In genomic region chr18:35470440-35470839, GRCh38 we compare ENCODE assay signal across 25 cellular contexts. TPM values are rescaled to one million over a fixed set of nuclear protein-coding genes. Genes with fewer than 3 reads are reported as not detected.
DNase-seq lines count a peak whose midpoint lies in the region; ATAC-seq, FAIRE-seq and TF ChIP-seq lines count a peak whose summit lies in the region.
"Had no signal": no experiment of that assay in that cellular context is flagged by ENCODE, and none has a peak within 500 bp of the region (broad histone marks: within the 10 kb centered on the region; RNA-seq: fewer than 3 reads in every experiment).

No MANE protein-coding gene starts in this region.

- DNase-seq in Karpas-422 (no peak), cerebellum (ENCODE audit: low spot score) (peak; percentile 70), medulla oblongata (ENCODE audit: extremely low spot score) (peak; percentile 11), upper lobe of right lung (no peak), RCC 7860 (ENCODE audit: low spot score) (no peak), activated gamma-delta T cell treated with Interleukin-2 at 50 U/mL for 16 hours (no peak), D341Med (ENCODE audit: low spot score) (no peak)
- DNase-seq: activated CD4-positive, alpha-beta T cell treated with anti-CD3 and anti-CD28 coated beads, Interleukin-2, amount 50 U/mL, for 1 hour; activated CD8-positive, alpha-beta memory T cell treated with anti-CD3 and anti-CD28 coated beads, Interleukin-2, amount 50 U/mL, for 4 hours; activated naive CD8-positive, alpha-beta T cell treated with anti-CD3 and anti-CD28 coated beads, Interleukin-2, amount 10 ng/mL, durations not matched to agents 7 days and 5 days; AML-193; COR-L47; effector CD4-positive, alpha-beta T cell; NCI-H187; NCI-H2227 treated with DMSO at 0.1 percent for 48 hours; Peyer's patch; stimulated activated CD4-positive, alpha-beta T cell treated with anti-CD3 and anti-CD28 coated beads, Interleukin-12 subunit alpha, Interleukin-12 subunit beta, amount 100 ng/mL, for 4 hours; stimulated activated CD4-positive, alpha-beta T cell treated with anti-CD3 and anti-CD28 coated beads, Interleukin-4, amount 100 ng/mL, for 4 hours had no signal

- peak; percentile 36 for ATAC-seq in upper lobe of right lung
- ATAC-seq in GM18907 (IDR thresholded peaks at IDR 0.05; ENCODE audit: unreplicated experiment): no peak
- ATAC-seq: activated T-helper 17 cell treated with anti-CD3 and anti-CD28 coated beads, Interleukin-2, amount 50 U/mL, for 72 hours had no signal

- H3K79me2 ChIP-seq in Karpas-422 (ENCODE audit: low read length): peaks cover 29% of the 10 kb centered on the region

- H3K9me2 ChIP-seq in Karpas-422 (replicated peaks; ENCODE audit: insufficient read depth, low read length): no peaks in the 10 kb centered on the region

- H2AFZ ChIP-seq in Karpas-422 (ENCODE audit: low read length): no peak overlapping the region

- no peak overlapping the region; the same call in 1 of the 2 replicates for H3K9ac ChIP-seq in Karpas-422 (ENCODE audit: low read length)
- H3K9ac ChIP-seq: KMS-11 had no signal

- no peak for TF ChIP-seq CTCF in upper lobe of right lung (IDR thresholded peaks at IDR 0.05)

- H3K27ac ChIP-seq in Karpas-422 (ENCODE audit: low read length): peak overlapping the region; percentile 99
- no peak overlapping the region for H3K27ac ChIP-seq in upper lobe of right lung
- H3K27ac ChIP-seq: KMS-11, Peyer's patch, tibial nerve had no signal

- H3K36me3 ChIP-seq in Karpas-422 (ENCODE audit: insufficient read depth, low read length): peaks cover 20% of the 10 kb centered on the region
- peaks cover 10% of the 10 kb centered on the region for H3K36me3 ChIP-seq in upper lobe of right lung
- H3K36me3 ChIP-seq: Peyer's patch had no signal

- peaks cover 73% of the 10 kb centered on the region for H3K4me1 ChIP-seq in Karpas-422 (ENCODE audit: low read length)
- peaks cover 7% of the 10 kb centered on the region for H3K4me1 ChIP-seq in upper lobe of right lung
- H3K4me1 ChIP-seq: Peyer's patch had no signal

- no peak overlapping the region for H3K4me2 ChIP-seq in Karpas-422 (ENCODE audit: low read depth, low read length, poor library complexity, severe bottlenecking)
- H3K4me2 ChIP-seq: KMS-11 had no signal

- no peak overlapping the region for H3K4me3 ChIP-seq in Karpas-422 (ENCODE audit: low read length)
- H3K4me3 ChIP-seq in upper lobe of right lung: no peak overlapping the region
- H3K4me3 ChIP-seq: lung, Peyer's patch, tibial nerve had no signal

- H3K9me3 ChIP-seq in Karpas-422 (ENCODE audit: low read length) (no peaks in the 10 kb centered on the region), upper lobe of right lung (no peaks in the 10 kb centered on the region)
- H3K9me3 ChIP-seq: Peyer's patch, tibial nerve had no signal

- intact Hi-C loops in upper lobe of right lung (cut with DNase I): no loop called here

- no peaks in the 10 kb centered on the region for H4K20me1 ChIP-seq in Karpas-422 (ENCODE audit: insufficient read depth, low read depth, low read length)

- FAIRE-seq in RCC 7860 (lab: Jason Lieb, UNC): no peak
- FAIRE-seq: H54, keratinocyte had no signal

- no peaks in the 10 kb centered on the region for H3K27me3 ChIP-seq in Karpas-422 (ENCODE audit: low read length)
- no peaks in the 10 kb centered on the region for H3K27me3 ChIP-seq in upper lobe of right lung
- H3K27me3 ChIP-seq: Peyer's patch, tibial nerve had no signal

RNA-seq across cellular contexts. Expression of gene INO80C, which starts 27.3 kb away (rescaled TPM):
- total RNA-seq in Karpas-422 (2014; rRNA removed; shearing (Covaris generic); ENCODE audit: low replicate concordance): 83.4 and 108 TPM in 2 replicates
- 10.3 TPM for total RNA-seq in cerebellum
- total RNA-seq in upper lobe of right lung: 34.6 TPM

Comparison
In these comparisons a context has a peak if more than half of its experiments do, and no peak if none do; other contexts are left out.
1. DNase-seq: peak in cerebellum (single experiment) and medulla oblongata (single experiment); none in Karpas-422 (single experiment), upper lobe of right lung (single experiment), RCC 7860 (single experiment), activated gamma-delta T cell treated with Interleukin-2 at 50 U/mL for 16 hours (single experiment) and D341Med (single experiment).